ENCODE assay signal across 25 cellular contexts in the genomic region with DNA sequence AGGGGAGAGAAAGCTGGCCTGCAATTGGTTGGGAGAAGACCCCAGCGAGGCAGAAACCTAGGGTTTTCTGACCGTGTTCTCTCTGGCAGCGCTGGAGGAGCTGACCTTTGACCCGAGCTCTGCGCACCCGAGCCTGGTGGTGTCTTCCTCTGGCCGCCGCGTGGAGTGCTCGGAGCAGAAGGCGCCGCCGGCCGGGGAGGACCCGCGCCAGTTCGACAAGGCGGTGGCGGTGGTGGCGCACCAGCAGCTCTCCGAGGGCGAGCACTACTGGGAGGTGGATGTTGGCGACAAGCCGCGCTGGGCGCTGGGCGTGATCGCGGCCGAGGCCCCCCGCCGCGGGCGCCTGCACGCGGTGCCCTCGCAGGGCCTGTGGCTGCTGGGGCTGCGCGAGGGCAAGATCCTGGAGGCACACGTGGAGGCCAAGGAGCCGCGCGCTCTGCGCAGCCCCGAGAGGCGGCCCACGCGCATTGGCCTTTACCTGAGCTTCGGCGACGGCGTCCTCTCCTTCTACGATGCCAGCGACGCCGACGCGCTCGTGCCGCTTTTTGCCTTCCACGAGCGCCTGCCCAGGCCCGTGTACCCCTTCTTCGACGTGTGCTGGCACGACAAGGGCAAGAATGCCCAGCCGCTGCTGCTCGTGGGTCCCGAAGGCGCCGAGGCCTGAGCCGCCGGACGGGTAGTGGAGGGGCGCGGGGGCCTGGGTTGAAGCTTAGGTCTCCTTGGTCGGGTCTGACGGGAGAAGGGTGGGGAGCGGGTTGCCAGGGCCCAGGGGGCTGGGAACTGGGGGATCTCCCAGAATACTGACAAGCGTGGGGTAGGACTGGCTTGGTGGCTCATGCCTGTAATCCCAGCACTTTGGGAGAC. TPM values are rescaled to one million over a fixed set of nuclear protein-coding genes. Genes with fewer than 3 reads are reported as not detected.
"Had no signal": no experiment of that assay in that cellular context is flagged by ENCODE, and none has a peak within 500 bp of the region (broad histone marks: within the 10 kb centered on the region; RNA-seq: fewer than 3 reads in every experiment).

No MANE protein-coding gene starts in this region.

- H3K4me3 ChIP-seq: dorsolateral prefrontal cortex, hepatocyte, left ventricle myocardium inferior, lower lobe of right lung, suprapubic skin, tibial artery, upper lobe of left lung, uterus had no signal

- H3K4me3 Mint-ChIP-seq: memory B cell; natural killer cell treated with Interleukin-12 subunit alpha and Interleukin-12 subunit beta and Interleukin-15 and Interleukin-18, amount 100 ng/mL, for 72 hours had no signal

- H3K27me3 ChIP-seq: upper lobe of left lung, uterus had no signal

- H3K27ac Mint-ChIP-seq: memory B cell had no signal

- H3K4me1 ChIP-seq: lower lobe of right lung, tibial artery, upper lobe of left lung, uterus had no signal

- H2AFZ ChIP-seq: hepatocyte had no signal

- H3K9me3 Mint-ChIP-seq: memory B cell; natural killer cell treated with Interleukin-12 subunit alpha and Interleukin-12 subunit beta and Interleukin-15 and Interleukin-18, amount 100 ng/mL, for 72 hours had no signal

- H3K79me2 ChIP-seq: hepatocyte had no signal

- FAIRE-seq: kidney had no signal

- H3K4me2 ChIP-seq: hepatocyte had no signal

- H3K27ac ChIP-seq: dorsolateral prefrontal cortex, hepatocyte, left ventricle myocardium inferior, lower lobe of right lung, suprapubic skin, tibial artery, upper lobe of left lung, uterus had no signal

- H3K36me3 Mint-ChIP-seq: memory B cell; natural killer cell treated with Interleukin-12 subunit alpha and Interleukin-12 subunit beta and Interleukin-15 and Interleukin-18, amount 100 ng/mL, for 72 hours had no signal

- H3K9me3 ChIP-seq: left ventricle myocardium inferior, lower lobe of right lung, suprapubic skin, tibial artery, upper lobe of left lung, uterus had no signal

- DNase-seq: cortex of kidney; dorsolateral prefrontal cortex; effector CD8-positive, alpha-beta T cell; foreskin melanocyte; head of caudate nucleus; kidney; left cardiac atrium; left ventricle myocardium inferior; lower lobe of right lung; midbrain; stimulated activated CD4-positive, alpha-beta T cell treated with anti-CD3 and anti-CD28 coated beads, Interleukin-2, amount 100 ng/mL, for 24 hours; stimulated activated CD4-positive, alpha-beta T cell treated with anti-CD3 and anti-CD28 coated beads, Interleukin-4, amount 100 ng/mL, for 4 hours; stimulated activated naive CD4-positive, alpha-beta T cell; tibial artery; uterus had no signal

- H3K36me3 ChIP-seq: left ventricle myocardium inferior, lower lobe of right lung, suprapubic skin, tibial artery, upper lobe of left lung, uterus had no signal

- ATAC-seq: left cardiac atrium, lower lobe of right lung, sciatic nerve had no signal

RNA-seq across cellular contexts. Expression of a gene that starts 7.4 kb away (rescaled TPM):
- total RNA-seq: hepatocyte; kidney; left cardiac atrium; left ventricle myocardium inferior; lower lobe of right lung; natural killer cell treated with Interleukin-12 subunit alpha and Interleukin-12 subunit beta and Interleukin-15 and Interleukin-18, amount 100 ng/mL, for 72 hours; omental fat pad; pulmonary artery endothelial cell; sciatic nerve; skeletal muscle tissue; upper lobe of left lung; uterus had no signal
- polyA plus RNA-seq: esophagus, hepatocyte had no signal

RNA-seq across cellular contexts. Expression of a gene that starts 10.4 kb away (rescaled TPM):
- total RNA-seq: hepatocyte, pulmonary artery endothelial cell had no signal
- polyA plus RNA-seq: hepatocyte had no signal

RNA-seq across cellular contexts. Expression of a gene that starts 35.5 kb away (rescaled TPM):
- total RNA-seq: pulmonary artery endothelial cell had no signal
- polyA plus RNA-seq: hepatocyte had no signal
